In genomic region chr7:117185124-117185523, GRCh38 we compare ENCODE assay signal across 32 cellular contexts.
"Had no signal": no experiment of that assay in that cellular context is flagged by ENCODE, and none has a peak within 500 bp of the region (broad histone marks: within the 10 kb centered on the region; RNA-seq: fewer than 3 reads in every experiment).

No MANE protein-coding gene starts in this region.

- H3K4me1 ChIP-seq: breast epithelium had no signal

- H3K27me3 Mint-ChIP-seq: activated CD4-positive, alpha-beta memory T cell treated with anti-CD3 and anti-CD28 coated beads for 36 hours; activated CD4-positive, alpha-beta T cell treated with anti-CD3 and anti-CD28 coated beads for 36 hours; activated CD4-positive, alpha-beta T cell treated with anti-CD3 and anti-CD28 coated beads, Interleukin-2, amount 10 ng/mL, durations not matched to agents 24 days and 14 days; activated naive CD4-positive, alpha-beta T cell treated with anti-CD3 and anti-CD28 coated beads, Interleukin-2, amount 10 ng/mL, durations not matched to agents 7 days and 5 days; activated naive CD8-positive, alpha-beta T cell treated with anti-CD3 and anti-CD28 coated beads, Interleukin-2, amount 10 ng/mL, durations not matched to agents 7 days and 5 days; activated T-cell treated with anti-CD3 and anti-CD28 coated beads, Interleukin-2, amount 50 U/mL, for 24 hours; brain; central memory CD8-positive, alpha-beta T cell; dendritic cell treated with granulocyte-macrophage colony-stimulating factor and Interleukin-4, amounts not matched to agents 40 ng/mL and 50 ng/mL, for 4 days; T-helper 17 cell had no signal

- H3K36me3 ChIP-seq: breast epithelium had no signal

- H3K4me1 Mint-ChIP-seq: activated CD4-positive, alpha-beta T cell treated with anti-CD3 and anti-CD28 coated beads, Interleukin-2, amount 10 ng/mL, durations not matched to agents 24 days and 14 days; central memory CD8-positive, alpha-beta T cell; T-helper 17 cell had no signal

- H3K4me3 ChIP-seq: ascending aorta, breast epithelium, cardiac muscle cell, coronary artery, dorsolateral prefrontal cortex, heart left ventricle had no signal

- H3K9me3 Mint-ChIP-seq: activated CD4-positive, alpha-beta memory T cell treated with anti-CD3 and anti-CD28 coated beads for 36 hours; activated CD4-positive, alpha-beta T cell treated with anti-CD3 and anti-CD28 coated beads, Interleukin-2, amount 10 ng/mL, durations not matched to agents 24 days and 14 days; activated naive CD4-positive, alpha-beta T cell treated with anti-CD3 and anti-CD28 coated beads, Interleukin-2, amount 10 ng/mL, durations not matched to agents 7 days and 5 days; activated naive CD4-positive, alpha-beta T cell treated with anti-CD3 and anti-CD28 coated beads, Interleukin-2, amount 50 U/mL, for 72 hours; activated naive CD8-positive, alpha-beta T cell treated with anti-CD3 and anti-CD28 coated beads, Interleukin-2, amount 10 ng/mL, durations not matched to agents 7 days and 5 days; activated T-cell treated with anti-CD3 and anti-CD28 coated beads, Interleukin-2, amount 50 U/mL, for 24 hours; activated T-cell treated with anti-CD3 and anti-CD28 coated beads, Interleukin-2, amount 50 U/mL, for 72 hours; central memory CD8-positive, alpha-beta T cell; dendritic cell treated with granulocyte-macrophage colony-stimulating factor and Interleukin-4, amounts not matched to agents 40 ng/mL and 50 ng/mL, for 4 days; endodermal cell; T-helper 2 cell treated with Interferon-gamma antibody and Interleukin-4, amounts not matched to agents 5 μg/mL and 100 μg/mL, for 36 hours had no signal

- DNase-seq: activated CD4-positive, alpha-beta memory T cell treated with anti-CD3 and anti-CD28 coated beads for 36 hours; activated CD4-positive, alpha-beta T cell treated with anti-CD3 and anti-CD28 coated beads for 36 hours; activated CD4-positive, alpha-beta T cell treated with anti-CD3 and anti-CD28 coated beads, Interleukin-2, amount 10 ng/mL, durations not matched to agents 24 days and 14 days; activated CD4-positive, CD25-positive, alpha-beta regulatory T cell; activated CD4-positive, CD25-positive, alpha-beta regulatory T cell treated with anti-CD3 and anti-CD28 coated beads, Interleukin-2, amount 50 U/mL, for 72 hours; activated CD8-positive, alpha-beta memory T cell treated with anti-CD3 and anti-CD28 coated beads, Interleukin-2, amount 50 U/mL, for 48 hours; activated gamma-delta T cell; activated naive CD4-positive, alpha-beta T cell; activated naive CD4-positive, alpha-beta T cell treated with anti-CD3 and anti-CD28 coated beads, Interleukin-2, amount 10 ng/mL, durations not matched to agents 7 days and 5 days; activated naive CD8-positive, alpha-beta T cell treated with anti-CD3 and anti-CD28 coated beads, Interleukin-2, amount 10 ng/mL, durations not matched to agents 7 days and 5 days; activated T-cell treated with anti-CD3 and anti-CD28 coated beads for 4 hours; activated T-cell treated with anti-CD3 and anti-CD28 coated beads, Interleukin-2, amount 50 U/mL, for 24 hours; activated T-cell treated with anti-CD3 and anti-CD28 coated beads, Interleukin-2, amount 50 U/mL, for 72 hours; dorsolateral prefrontal cortex; effector memory CD4-positive, alpha-beta T cell; endodermal cell; foreskin fibroblast; glutamatergic neuron; heart left ventricle; hypothalamus; T-helper 17 cell; T1000 had no signal

- ATAC-seq: activated CD4-positive, alpha-beta T cell treated with anti-CD3 and anti-CD28 coated beads for 36 hours; activated naive CD4-positive, alpha-beta T cell treated with anti-CD3 and anti-CD28 coated beads, Interleukin-2, amount 50 U/mL, for 72 hours; activated T-cell treated with anti-CD3 and anti-CD28 coated beads, Interleukin-2, amount 50 U/mL, for 72 hours; esophagus mucosa; T-helper 17 cell had no signal

- H3K27me3 ChIP-seq: ascending aorta, breast epithelium, cardiac muscle cell, dorsolateral prefrontal cortex, heart left ventricle had no signal

- H3K27ac ChIP-seq: ascending aorta, breast epithelium, cardiac muscle cell, coronary artery, dorsolateral prefrontal cortex, heart left ventricle had no signal

- H3K4me3 Mint-ChIP-seq: activated CD4-positive, alpha-beta memory T cell treated with anti-CD3 and anti-CD28 coated beads for 36 hours; activated CD4-positive, alpha-beta T cell treated with anti-CD3 and anti-CD28 coated beads for 36 hours; activated CD4-positive, alpha-beta T cell treated with anti-CD3 and anti-CD28 coated beads, Interleukin-2, amount 10 ng/mL, durations not matched to agents 24 days and 14 days; activated naive CD4-positive, alpha-beta T cell treated with anti-CD3 and anti-CD28 coated beads, Interleukin-2, amount 10 ng/mL, durations not matched to agents 7 days and 5 days; activated naive CD8-positive, alpha-beta T cell treated with anti-CD3 and anti-CD28 coated beads, Interleukin-2, amount 10 ng/mL, durations not matched to agents 7 days and 5 days; activated T-cell treated with anti-CD3 and anti-CD28 coated beads, Interleukin-2, amount 50 U/mL, for 24 hours; activated T-cell treated with anti-CD3 and anti-CD28 coated beads, Interleukin-2, amount 50 U/mL, for 72 hours; brain; central memory CD8-positive, alpha-beta T cell; dendritic cell treated with granulocyte-macrophage colony-stimulating factor and Interleukin-4, amounts not matched to agents 40 ng/mL and 50 ng/mL, for 4 days; endodermal cell; T-helper 17 cell; T-helper 2 cell treated with Interferon-gamma antibody and Interleukin-4, amounts not matched to agents 5 μg/mL and 100 μg/mL, for 36 hours had no signal

- H3K9me3 ChIP-seq: ascending aorta, breast epithelium, heart left ventricle had no signal

- H3K36me3 Mint-ChIP-seq: activated naive CD4-positive, alpha-beta T cell treated with anti-CD3 and anti-CD28 coated beads, Interleukin-2, amount 10 ng/mL, durations not matched to agents 7 days and 5 days had no signal

- H3K27ac Mint-ChIP-seq: activated CD4-positive, alpha-beta memory T cell treated with anti-CD3 and anti-CD28 coated beads for 36 hours; activated CD4-positive, alpha-beta T cell treated with anti-CD3 and anti-CD28 coated beads for 36 hours; activated CD4-positive, alpha-beta T cell treated with anti-CD3 and anti-CD28 coated beads, Interleukin-2, amount 10 ng/mL, durations not matched to agents 24 days and 14 days; activated naive CD4-positive, alpha-beta T cell treated with anti-CD3 and anti-CD28 coated beads, Interleukin-2, amount 10 ng/mL, durations not matched to agents 7 days and 5 days; activated naive CD4-positive, alpha-beta T cell treated with anti-CD3 and anti-CD28 coated beads, Interleukin-2, amount 50 U/mL, for 72 hours; activated naive CD8-positive, alpha-beta T cell treated with anti-CD3 and anti-CD28 coated beads, Interleukin-2, amount 10 ng/mL, durations not matched to agents 7 days and 5 days; activated T-cell treated with anti-CD3 and anti-CD28 coated beads, Interleukin-2, amount 50 U/mL, for 24 hours; activated T-cell treated with anti-CD3 and anti-CD28 coated beads, Interleukin-2, amount 50 U/mL, for 72 hours; brain; dendritic cell treated with granulocyte-macrophage colony-stimulating factor and Interleukin-4, amounts not matched to agents 40 ng/mL and 50 ng/mL, for 4 days; endodermal cell; T-helper 17 cell; T-helper 2 cell treated with Interferon-gamma antibody and Interleukin-4, amounts not matched to agents 5 μg/mL and 100 μg/mL, for 36 hours had no signal
